ENCODE assay signal across 15 cellular contexts in genomic region chr12:130286741-130287140, GRCh38.
DNase-seq lines count a peak whose midpoint lies in the region; ATAC-seq and TF ChIP-seq lines count a peak whose summit lies in the region.
"Had no signal": no experiment of that assay in that cellular context is flagged by ENCODE, and none has a peak within 500 bp of the region (broad histone marks: within the 10 kb centered on the region; RNA-seq: fewer than 3 reads in every experiment).

No MANE protein-coding gene starts in this region.

- no peak overlapping the region for H3K4me3 ChIP-seq in WERI-Rb-1 (ENCODE audit: low read depth, low read length)
- H3K4me3 ChIP-seq: BLaER1, GM12878 had no signal

- TF ChIP-seq CTCF in WERI-Rb-1 (IDR thresholded peaks at IDR 0.05; ENCODE audit: low read depth, low read length): peak; percentile 44

- no peak for ATAC-seq in HG03139 (IDR thresholded peaks at IDR 0.05; ENCODE audit: unreplicated experiment)
- ATAC-seq: CD8-positive, alpha-beta T cell; GM12878; HCT116 had no signal

- H3K27me3 ChIP-seq in WERI-Rb-1 (ENCODE audit: insufficient read depth, low read depth, severe bottlenecking): no peaks in the 10 kb centered on the region
- H3K27me3 ChIP-seq: BLaER1 had no signal

- peaks cover 5% of the 10 kb centered on the region for H3K9me3 ChIP-seq in WERI-Rb-1 (ENCODE audit: severe bottlenecking)

- no peak overlapping the region for H3K27ac ChIP-seq in WERI-Rb-1
- H3K27ac ChIP-seq: BLaER1 had no signal

- no peaks in the 10 kb centered on the region for H3K36me3 ChIP-seq in WERI-Rb-1
- H3K36me3 ChIP-seq: BLaER1 had no signal

- peak in 2 of 3 experiments; percentile 19 to 53 for DNase-seq in NCI-H1417 (lab: John Stamatoyannopoulos, UW)
- DNase-seq in NCI-H1417 treated with DMSO at 0.1 percent for 48 hours (lab: John Stamatoyannopoulos, UW): no peak
- peak; percentile 57 for DNase-seq in WERI-Rb-1
- DNase-seq in left kidney (ENCODE audit: low read depth, low spot score): peak; percentile 19
- DNase-seq in NOMO-1 treated with DMSO at 0.1 percent for 48 hours (lab: John Stamatoyannopoulos, UW; ENCODE audit: unreplicated experiment): no peak
- no peak for DNase-seq in NCI-H128 (lab: John Stamatoyannopoulos, UW; ENCODE audit: unreplicated experiment)
- DNase-seq: 8988T; Calu3; CD8-positive, alpha-beta T cell; GOT3; HFFc6 had no signal

Comparison
In these comparisons a context has a peak if more than half of its experiments do, and no peak if none do; other contexts are left out.
1. DNase-seq: peak in NCI-H1417 (2 of 3), WERI-Rb-1 (single experiment) and left kidney (single experiment); none in NCI-H1417 treated with DMSO at 0.1 percent for 48 hours (single experiment), NOMO-1 treated with DMSO at 0.1 percent for 48 hours (single experiment) and NCI-H128 (single experiment).